Comparison of ENCODE assay signal across 18 cellular contexts in the genomic region with DNA sequence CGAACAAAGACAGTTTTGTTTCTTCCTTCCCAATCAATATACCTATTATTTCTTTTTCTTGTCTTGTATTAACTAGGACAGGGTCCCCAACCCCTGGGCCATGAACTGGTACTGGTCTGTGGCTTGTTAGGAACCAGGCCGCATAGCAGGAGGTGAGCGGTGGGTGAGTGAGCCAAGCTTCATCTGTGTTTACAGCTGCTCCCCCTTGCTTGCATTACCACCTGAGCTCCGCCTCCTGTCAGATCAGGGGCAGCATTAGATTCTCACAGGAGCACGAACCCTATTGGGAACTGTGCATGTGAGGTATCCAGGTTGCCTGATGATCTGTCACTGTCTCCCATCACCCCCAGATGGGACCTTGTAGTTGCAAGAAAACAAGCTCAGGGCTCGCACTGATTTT.
A peak's percentile ranks its signal among the peaks of the same experiment; 100 is the strongest.
DNase-seq lines count a peak whose midpoint lies in the region; ATAC-seq and TF ChIP-seq lines count a peak whose summit lies in the region.
"Had no signal": no experiment of that assay in that cellular context is flagged by ENCODE, and none has a peak within 500 bp of the region (broad histone marks: within the 10 kb centered on the region; RNA-seq: fewer than 3 reads in every experiment).

No MANE protein-coding gene starts in this region.

- CTCF ChIA-PET in activated CD4-positive, alpha-beta T cell treated with anti-CD3 and anti-CD28 coated beads for 36 hours (lab: Charles Lee): no interaction called here

- no peaks in the 10 kb centered on the region for H3K27me3 ChIP-seq in heart right ventricle
- H3K27me3 ChIP-seq: BLaER1 treated with 17β-estradiol and CSF1 and Interleukin-3, amounts not matched to agents 10 nM and 100 nM; neutrophil had no signal

- H3K4me1 Mint-ChIP-seq in type B pancreatic cell (ENCODE audit: unreplicated experiment): peaks cover 8% of the 10 kb centered on the region
- H3K4me1 Mint-ChIP-seq in activated CD4-positive, alpha-beta T cell treated with anti-CD3 and anti-CD28 coated beads for 36 hours: peaks cover 29% of the 10 kb centered on the region

- peak overlapping the region; percentile 65 for H3K27ac Mint-ChIP-seq in type B pancreatic cell
- no peak overlapping the region for H3K27ac Mint-ChIP-seq in activated CD4-positive, alpha-beta T cell treated with anti-CD3 and anti-CD28 coated beads for 36 hours
- H3K27ac Mint-ChIP-seq: T-helper 17 cell had no signal

- H3K4me3 ChIP-seq in heart right ventricle: no peak overlapping the region
- H3K4me3 ChIP-seq: BLaER1 treated with 17β-estradiol and CSF1 and Interleukin-3, amounts not matched to agents 10 nM and 100 nM had no signal

- WGBS in heart right ventricle, 2 donors: 94 to 95% methylated on average over 6 of the region's 6 CpGs

- H3K4me3 Mint-ChIP-seq in type B pancreatic cell: no peak overlapping the region
- no peak overlapping the region for H3K4me3 Mint-ChIP-seq in activated CD4-positive, alpha-beta T cell treated with anti-CD3 and anti-CD28 coated beads for 36 hours
- H3K4me3 Mint-ChIP-seq: T-helper 17 cell had no signal

- H3K27me3 Mint-ChIP-seq in type B pancreatic cell: no peaks in the 10 kb centered on the region
- H3K27me3 Mint-ChIP-seq in activated CD4-positive, alpha-beta T cell treated with anti-CD3 and anti-CD28 coated beads for 36 hours: no peaks in the 10 kb centered on the region
- H3K27me3 Mint-ChIP-seq: T-helper 17 cell had no signal

- intact Hi-C loops in activated CD4-positive, alpha-beta T cell treated with anti-CD3 and anti-CD28 coated beads for 36 hours (cut with DNase I, micrococcal nuclease): no loop called here
- intact Hi-C loops in heart right ventricle (cut with DNase I): no loop called here

- POLR2A ChIA-PET in activated CD4-positive, alpha-beta T cell treated with anti-CD3 and anti-CD28 coated beads for 36 hours (lab: Charles Lee): no interaction called here

- no peak for ATAC-seq in activated CD4-positive, alpha-beta T cell treated with anti-CD3 and anti-CD28 coated beads for 36 hours
- no peak for ATAC-seq in heart right ventricle
- ATAC-seq: T-helper 17 cell had no signal

- no peak for TF ChIP-seq CTCF in type B pancreatic cell (conservative IDR thresholded peaks at IDR 0.05)
- no peak for TF ChIP-seq CTCF in heart right ventricle (IDR thresholded peaks at IDR 0.05)

- peaks cover 0 to 7% (median 0%) of the 10 kb centered on the region in 11 donors for H3K9me3 ChIP-seq in heart right ventricle
- H3K9me3 ChIP-seq: neutrophil had no signal

- H3K36me3 Mint-ChIP-seq in type B pancreatic cell: no peaks in the 10 kb centered on the region
- peaks cover 7% of the 10 kb centered on the region for H3K36me3 Mint-ChIP-seq in activated CD4-positive, alpha-beta T cell treated with anti-CD3 and anti-CD28 coated beads for 36 hours (ENCODE audit: low read depth)

- H3K27ac ChIP-seq in heart right ventricle: no peak overlapping the region
- H3K27ac ChIP-seq: 22Rv1; BLaER1 treated with 17β-estradiol and CSF1 and Interleukin-3, amounts not matched to agents 10 nM and 100 nM; epithelial cell of prostate; neutrophil had no signal

- H3K4me1 ChIP-seq in heart right ventricle: peaks cover 0 to 13% (median 4%) of the 10 kb centered on the region in 9 donors

- peaks cover 2% of the 10 kb centered on the region for H3K9me3 Mint-ChIP-seq in type B pancreatic cell
- no peaks in the 10 kb centered on the region for H3K9me3 Mint-ChIP-seq in activated CD4-positive, alpha-beta T cell treated with anti-CD3 and anti-CD28 coated beads for 36 hours (ENCODE audit: low read depth)

- peak; percentile 10 for DNase-seq in DMS53 (lab: John Stamatoyannopoulos, UW)
- DNase-seq in DMS53 treated with DMSO at 0.1 percent for 48 hours (lab: John Stamatoyannopoulos, UW; ENCODE audit: unreplicated experiment): no peak
- peak; percentile 88 for DNase-seq in NCI-H345 (lab: John Stamatoyannopoulos, UW)
- peak; percentile 5 for DNase-seq in SW480 (ENCODE audit: low spot score)
- no peak for DNase-seq in type B pancreatic cell (ENCODE audit: extremely low spot score, unreplicated experiment)
- no peak for DNase-seq in activated CD4-positive, alpha-beta T cell treated with anti-CD3 and anti-CD28 coated beads for 36 hours
- DNase-seq in heart right ventricle: no peak
- DNase-seq in nucleus accumbens (lab: John Stamatoyannopoulos, UW): no peak
- DNase-seq: activated CD4-positive, alpha-beta T cell treated with anti-CD3 and anti-CD28 coated beads for 1 hour; activated CD8-positive, alpha-beta memory T cell treated with anti-CD3 and anti-CD28 coated beads, Interleukin-2, amount 50 U/mL, for 4 hours; kidney; NCI-H526 treated with DMSO at 0.1 percent for 48 hours; stimulated activated CD4-positive, alpha-beta T cell treated with anti-CD3 and anti-CD28 coated beads, Interleukin-4, amount 100 ng/mL, for 1 hour; T-helper 17 cell had no signal

- H3K36me3 ChIP-seq in heart right ventricle: no peaks in the 10 kb centered on the region
- H3K36me3 ChIP-seq: neutrophil had no signal

Comparison
In these comparisons a context has a peak if more than half of its experiments do, and no peak if none do; other contexts are left out.
1. DNase-seq: peak in DMS53 (single experiment), NCI-H345 (single experiment) and SW480 (single experiment); none in DMS53 treated with DMSO at 0.1 percent for 48 hours (single experiment), type B pancreatic cell (single experiment), activated CD4-positive, alpha-beta T cell treated with anti-CD3 and anti-CD28 coated beads for 36 hours (single experiment), heart right ventricle (0 of 2) and nucleus accumbens (0 of 56).